Comparison of ENCODE assay signal across 1 cellular context in genomic region chr4:4188557-4188956, GRCh38.
A peak's percentile ranks its signal among the peaks of the same experiment; 100 is the strongest.
TF ChIP-seq lines count a peak whose summit lies in the region.
"Not testable (repeated sequence)": the region's sequence is repeated elsewhere in the genome, so short reads cannot be mapped to it uniquely, and the experiment has no call there.

No MANE protein-coding gene starts in this region.

TF ChIP-seq in HepG2, 621 proteins besides CTCF, POLR2A, EP300 and RAD21 (continued from another document and continues in another):
- TF ChIP-seq ZNF503 (CRISPR knock-in tag; IDR thresholded peaks at IDR 0.05) (peak; percentile 48; the same call in 1 of the 2 replicates), CREM (IDR thresholded peaks at IDR 0.05) (peak; percentile 52; the same call in 1 of the 2 replicates), ERF (CRISPR knock-in tag; IDR thresholded peaks at IDR 0.05) (0 out of 2 replicates have a peak, but pooled peaks have one; percentile 24), RXRB (CRISPR knock-in tag; IDR thresholded peaks at IDR 0.05; ENCODE audit: borderline replicate concordance) (peak; percentile 68), ZKSCAN8 (CRISPR knock-in tag; IDR thresholded peaks at IDR 0.05; ENCODE audit: borderline replicate concordance) (0 out of 2 replicates have a peak, but pooled peaks have one; percentile 20), NONO (CRISPR knock-in tag; conservative IDR thresholded peaks at IDR 0.05) (peak; percentile 52; the same call in 1 of the 2 replicates), MYC (CRISPR knock-in tag; IDR thresholded peaks at IDR 0.05; ENCODE audit: borderline replicate concordance) (0 out of 2 replicates have a peak, but pooled peaks have one; percentile 19), SALL1 (CRISPR knock-in tag; IDR thresholded peaks at IDR 0.05) (peak; percentile 73), ZNF292 (CRISPR knock-in tag; IDR thresholded peaks at IDR 0.05; ENCODE audit: borderline replicate concordance, low read depth) (peak; percentile 19; the same call in 1 of the 2 replicates), MLX (CRISPR knock-in tag; IDR thresholded peaks at IDR 0.05) (peak; percentile 41; the same call in 1 of the 2 replicates), GATAD2A (CRISPR knock-in tag; IDR thresholded peaks at IDR 0.05) (peak; percentile 58), FOXA3 (CRISPR knock-in tag; IDR thresholded peaks at IDR 0.05) (peak; percentile 77), PPARG (CRISPR knock-in tag; conservative IDR thresholded peaks at IDR 0.05) (peak; percentile 75), SALL2 (CRISPR knock-in tag; IDR thresholded peaks at IDR 0.05) (0 out of 2 replicates have a peak, but pooled peaks have one; percentile 53), SP5 (CRISPR knock-in tag; IDR thresholded peaks at IDR 0.05; ENCODE audit: borderline replicate concordance, low read depth) (peak; percentile 91), IKZF5 (CRISPR knock-in tag; IDR thresholded peaks at IDR 0.05) (0 out of 2 replicates have a peak, but pooled peaks have one; percentile 41), SKI (IDR thresholded peaks at IDR 0.05; ENCODE audit: partially characterized antibody) (peak; percentile 29), HHEX (CRISPR knock-in tag; IDR thresholded peaks at IDR 0.05) (0 out of 2 replicates have a peak, but pooled peaks have one; percentile 35), PATZ1 (CRISPR knock-in tag; IDR thresholded peaks at IDR 0.05) (peak; percentile 34; the same call in 1 of the 2 replicates), GABPA (CRISPR knock-in tag; IDR thresholded peaks at IDR 0.05; ENCODE audit: low read depth) (peak; percentile 58; the same call in 1 of the 2 replicates), ZNF644 (CRISPR knock-in tag; IDR thresholded peaks at IDR 0.05; ENCODE audit: low read depth) (peak; percentile 91), RCOR2 (CRISPR knock-in tag; IDR thresholded peaks at IDR 0.05) (peak; percentile 63; the same call in 1 of the 2 replicates), FOXJ3 (CRISPR knock-in tag; IDR thresholded peaks at IDR 0.05; ENCODE audit: borderline replicate concordance) (peak; percentile 59; the same call in 1 of the 2 replicates), NCOA2 (CRISPR knock-in tag; IDR thresholded peaks at IDR 0.05) (peak; percentile 74; the same call in 1 of the 2 replicates), FOXP4 (CRISPR knock-in tag; IDR thresholded peaks at IDR 0.05) (peak; percentile 81), MEIS2 (CRISPR knock-in tag; IDR thresholded peaks at IDR 0.05) (0 out of 2 replicates have a peak, but pooled peaks have one; percentile 47), FOXK1 (CRISPR knock-in tag; IDR thresholded peaks at IDR 0.05; ENCODE audit: borderline replicate concordance, low read depth) (peak; percentile 48; the same call in 1 of the 2 replicates), HMG20A (CRISPR knock-in tag; IDR thresholded peaks at IDR 0.05; ENCODE audit: borderline replicate concordance) (peak; percentile 25; the same call in 1 of the 2 replicates), TARDBP (CRISPR knock-in tag; IDR thresholded peaks at IDR 0.05) (peak; percentile 43; the same call in 1 of the 2 replicates), NR2F6 (IDR thresholded peaks at IDR 0.05) (peak; percentile 49; the same call in 1 of the 2 replicates), NR2F6 (CRISPR knock-in tag; IDR thresholded peaks at IDR 0.05) (peak; percentile 76; the same call in 1 of the 2 replicates), NR2F2 (IDR thresholded peaks at IDR 0.05; ENCODE audit: borderline replicate concordance, low read depth) (0 out of 2 replicates have a peak, but pooled peaks have one; percentile 20), PHF21A (CRISPR knock-in tag; IDR thresholded peaks at IDR 0.05) (peak; percentile 72), HNF4A (CRISPR knock-in tag; IDR thresholded peaks at IDR 0.05) (peak; percentile 75), ZNF564 (CRISPR knock-in tag; IDR thresholded peaks at IDR 0.05) (0 out of 2 replicates have a peak, but pooled peaks have one; percentile 47), CBFB (CRISPR knock-in tag; IDR thresholded peaks at IDR 0.05) (0 out of 2 replicates have a peak, but pooled peaks have one; percentile 44), RFXAP (CRISPR knock-in tag; IDR thresholded peaks at IDR 0.05; ENCODE audit: borderline replicate concordance) (0 out of 2 replicates have a peak, but pooled peaks have one; percentile 51), ZNF710 (CRISPR knock-in tag; IDR thresholded peaks at IDR 0.05; ENCODE audit: borderline replicate concordance) (peak; percentile 52; the same call in 1 of the 2 replicates), MIER2 (CRISPR knock-in tag; IDR thresholded peaks at IDR 0.05) (peak; percentile 50; the same call in 1 of the 2 replicates)
- not testable (repeated sequence) for TF ChIP-seq CREM (CRISPR knock-in tag; IDR thresholded peaks at IDR 0.05); NONO (IDR thresholded peaks at IDR 0.05); GABPA (IDR thresholded peaks at IDR 0.05; ENCODE audit: low read depth, low read length)
- TF ChIP-seq, protein P1, sequence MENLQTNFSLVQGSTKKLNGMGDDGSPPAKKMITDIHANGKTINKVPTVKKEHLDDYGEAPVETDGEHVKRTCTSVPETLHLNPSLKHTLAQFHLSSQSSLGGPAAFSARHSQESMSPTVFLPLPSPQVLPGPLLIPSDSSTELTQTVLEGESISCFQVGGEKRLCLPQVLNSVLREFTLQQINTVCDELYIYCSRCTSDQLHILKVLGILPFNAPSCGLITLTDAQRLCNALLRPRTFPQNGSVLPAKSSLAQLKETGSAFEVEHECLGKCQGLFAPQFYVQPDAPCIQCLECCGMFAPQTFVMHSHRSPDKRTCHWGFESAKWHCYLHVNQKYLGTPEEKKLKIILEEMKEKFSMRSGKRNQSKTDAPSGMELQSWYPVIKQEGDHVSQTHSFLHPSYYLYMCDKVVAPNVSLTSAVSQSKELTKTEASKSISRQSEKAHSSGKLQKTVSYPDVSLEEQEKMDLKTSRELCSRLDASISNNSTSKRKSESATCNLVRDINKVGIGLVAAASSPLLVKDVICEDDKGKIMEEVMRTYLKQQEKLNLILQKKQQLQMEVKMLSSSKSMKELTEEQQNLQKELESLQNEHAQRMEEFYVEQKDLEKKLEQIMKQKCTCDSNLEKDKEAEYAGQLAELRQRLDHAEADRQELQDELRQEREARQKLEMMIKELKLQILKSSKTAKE (CRISPR knock-in tag; IDR thresholded peaks at IDR 0.05; ENCODE audit: borderline replicate concordance), result peak; percentile 57
- TF ChIP-seq, protein P2, sequence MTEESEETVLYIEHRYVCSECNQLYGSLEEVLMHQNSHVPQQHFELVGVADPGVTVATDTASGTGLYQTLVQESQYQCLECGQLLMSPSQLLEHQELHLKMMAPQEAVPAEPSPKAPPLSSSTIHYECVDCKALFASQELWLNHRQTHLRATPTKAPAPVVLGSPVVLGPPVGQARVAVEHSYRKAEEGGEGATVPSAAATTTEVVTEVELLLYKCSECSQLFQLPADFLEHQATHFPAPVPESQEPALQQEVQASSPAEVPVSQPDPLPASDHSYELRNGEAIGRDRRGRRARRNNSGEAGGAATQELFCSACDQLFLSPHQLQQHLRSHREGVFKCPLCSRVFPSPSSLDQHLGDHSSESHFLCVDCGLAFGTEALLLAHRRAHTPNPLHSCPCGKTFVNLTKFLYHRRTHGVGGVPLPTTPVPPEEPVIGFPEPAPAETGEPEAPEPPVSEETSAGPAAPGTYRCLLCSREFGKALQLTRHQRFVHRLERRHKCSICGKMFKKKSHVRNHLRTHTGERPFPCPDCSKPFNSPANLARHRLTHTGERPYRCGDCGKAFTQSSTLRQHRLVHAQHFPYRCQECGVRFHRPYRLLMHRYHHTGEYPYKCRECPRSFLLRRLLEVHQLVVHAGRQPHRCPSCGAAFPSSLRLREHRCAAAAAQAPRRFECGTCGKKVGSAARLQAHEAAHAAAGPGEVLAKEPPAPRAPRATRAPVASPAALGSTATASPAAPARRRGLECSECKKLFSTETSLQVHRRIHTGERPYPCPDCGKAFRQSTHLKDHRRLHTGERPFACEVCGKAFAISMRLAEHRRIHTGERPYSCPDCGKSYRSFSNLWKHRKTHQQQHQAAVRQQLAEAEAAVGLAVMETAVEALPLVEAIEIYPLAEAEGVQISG (CRISPR knock-in tag; IDR thresholded peaks at IDR 0.05), result peak; percentile 61; the same call in 1 of the 2 replicates
